12 cellular contexts compared by ENCODE assay signal in the genomic region with DNA sequence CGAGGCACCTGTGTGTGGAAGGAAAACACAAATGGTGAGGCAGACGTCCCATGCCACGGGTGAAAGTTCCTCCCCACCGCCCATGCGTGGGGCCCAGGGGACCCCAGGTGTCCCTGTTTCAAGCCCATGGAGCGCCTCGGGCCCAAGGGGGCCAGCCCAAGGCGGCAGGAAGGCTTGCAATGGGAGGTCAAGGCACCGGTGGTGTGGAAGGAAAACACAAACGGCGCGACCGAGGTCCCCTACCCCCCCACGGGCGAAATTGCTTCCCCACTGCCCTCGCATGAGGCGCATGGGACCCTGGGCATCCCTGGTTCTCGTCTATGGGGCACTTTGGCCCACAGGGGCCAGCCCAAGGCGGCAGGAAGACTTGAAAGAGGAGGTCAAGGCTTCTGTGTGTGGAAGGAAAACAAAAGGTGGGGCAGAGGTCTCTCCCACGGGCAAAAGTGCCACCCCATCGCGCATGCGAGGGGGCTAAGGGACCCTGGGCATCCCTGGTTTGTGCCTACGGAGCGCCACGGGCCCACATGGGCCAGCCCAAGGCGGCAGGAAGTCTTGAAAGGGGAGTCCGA.
DNase-seq lines count a peak whose midpoint lies in the region; ATAC-seq, FAIRE-seq and TF ChIP-seq lines count a peak whose summit lies in the region.
"Had no signal": no experiment of that assay in that cellular context is flagged by ENCODE, and none has a peak within 500 bp of the region (broad histone marks: within the 10 kb centered on the region; RNA-seq: fewer than 3 reads in every experiment).

No MANE protein-coding gene starts in this region.

- 35% methylated on average over 23 of the region's 28 CpGs for WGBS in right lobe of liver (ENCODE audit: insufficient coverage, low coverage, low lambda C conversion rate, missing lambda C conversion rate)
- 29% methylated on average over 18 of the region's 28 CpGs for WGBS in HepG2 (ENCODE audit: low lambda C conversion rate)

- H3K4me2 ChIP-seq in HepG2 (ENCODE audit: low read depth, low read length) = no peak overlapping the region

- ATAC-seq in right lobe of liver (no peak), HepG2 (no peak)
- ATAC-seq: PC-3 had no signal

- H3K36me3 ChIP-seq in right lobe of liver = no peaks in the 10 kb centered on the region
- H3K36me3 ChIP-seq in HepG2 (replicated peaks in 1 of 2; ENCODE audit: control insufficient read depth in 1 of 2, insufficient read depth in 2 of 2, low read length in 2 of 2) = no peaks in the 10 kb centered on the region

- H3K36me3 Mint-ChIP-seq in activated T-helper 1 cell treated with anti-CD3 and anti-CD28 coated beads, Interleukin-12 subunit alpha, Interleukin-12 subunit beta, Interleukin-2, Interleukin-4 antibody, amounts not matched to agents 30 ng/mL and 10 ng/mL and 1 ng/mL, durations not matched to agents 14 hours and 24 hours and 36 hours (ENCODE audit: low read depth) = no peaks in the 10 kb centered on the region

- in situ Hi-C loops in HepG2 (cut with HindIII; ENCODE audit: extremely low pct_ligation_motif_present, low pct_unique_long_range_greater_than_20kb) = loop anchor here (25.0 kb wide), 1 partner anchor 186 kb away; no protein-coding TSS in a partner anchor

- H3K27me3 ChIP-seq in right lobe of liver = no peaks in the 10 kb centered on the region
- peaks cover 0 to 1% of the 10 kb centered on the region in 2 experiments; a peak in 2 of 5 replicates for H3K27me3 ChIP-seq in HepG2 (ENCODE audit: control insufficient read depth in 1 of 2, insufficient read depth in 2 of 2, low read length in 2 of 2)

- TF ChIP-seq POLR2A in right lobe of liver (IDR thresholded peaks at IDR 0.05) (no peak), HepG2 (IDR thresholded peaks at IDR 0.05; ENCODE audit: insufficient read depth in 1 of 2, low read depth in 2 of 2, low read length in 2 of 2) (no peak)

- intact Hi-C loops in right lobe of liver (cut with DNase I) = no loop called here
- intact Hi-C loops in HepG2 (cut with micrococcal nuclease; ENCODE audit: unreplicated experiment) = no loop called here
- intact Hi-C loops in activated T-helper 1 cell treated with anti-CD3 and anti-CD28 coated beads, Interleukin-12 subunit alpha, Interleukin-12 subunit beta, Interleukin-2, Interleukin-4 antibody, amounts not matched to agents 30 ng/mL and 10 ng/mL and 1 ng/mL, durations not matched to agents 14 hours and 24 hours and 36 hours (cut with micrococcal nuclease) = no loop called here

- H3K9me3 Mint-ChIP-seq in activated T-helper 1 cell treated with anti-CD3 and anti-CD28 coated beads, Interleukin-12 subunit alpha, Interleukin-12 subunit beta, Interleukin-2, Interleukin-4 antibody, amounts not matched to agents 30 ng/mL and 10 ng/mL and 1 ng/mL, durations not matched to agents 14 hours and 24 hours and 36 hours = peaks cover 41% of the 10 kb centered on the region

- CTCF ChIA-PET in HepG2 (lab: Yijun Ruan, JAX; ENCODE audit: low intra/inter-chr PET ratio, low total read pairs) = no interaction called here

- no peaks in the 10 kb centered on the region for H4K20me1 ChIP-seq in HepG2 (ENCODE audit: insufficient read depth, low read length)

- FAIRE-seq in HepG2 (lab: Jason Lieb, UNC) = no peak

- H3K4me3 Mint-ChIP-seq in activated T-helper 1 cell treated with anti-CD3 and anti-CD28 coated beads, Interleukin-12 subunit alpha, Interleukin-12 subunit beta, Interleukin-2, Interleukin-4 antibody, amounts not matched to agents 30 ng/mL and 10 ng/mL and 1 ng/mL, durations not matched to agents 14 hours and 24 hours and 36 hours = no peak overlapping the region

- TF ChIP-seq CTCF in right lobe of liver (IDR thresholded peaks at IDR 0.05) = no peak
- no peak for TF ChIP-seq CTCF in HepG2 (CRISPR knock-in tag; IDR thresholded peaks at IDR 0.05)

- H3K79me2 ChIP-seq in HepG2 (ENCODE audit: insufficient read depth, low read length) = no peaks in the 10 kb centered on the region

- H2AFZ ChIP-seq in HepG2 (ENCODE audit: low read length) = no peak overlapping the region

- no peaks in the 10 kb centered on the region for H3K4me1 ChIP-seq in right lobe of liver
- no peaks in the 10 kb centered on the region for H3K4me1 ChIP-seq in HepG2 (ENCODE audit: insufficient read depth, low read length)

- H3K27me3 Mint-ChIP-seq in activated T-helper 1 cell treated with anti-CD3 and anti-CD28 coated beads, Interleukin-12 subunit alpha, Interleukin-12 subunit beta, Interleukin-2, Interleukin-4 antibody, amounts not matched to agents 30 ng/mL and 10 ng/mL and 1 ng/mL, durations not matched to agents 14 hours and 24 hours and 36 hours (ENCODE audit: insufficient read depth) = no peaks in the 10 kb centered on the region

- H3K27ac ChIP-seq in right lobe of liver (no peak overlapping the region), HepG2 (ENCODE audit: extremely low read length, insufficient read depth, low read length) (no peak overlapping the region)

- DNase-seq in right lobe of liver = peak; percentile 10 to 35 (median 29)
- DNase-seq in HepG2 (ENCODE audit: low spot score) = no peak
- DNase-seq in effector CD4-positive, alpha-beta T cell = peak; percentile 0
- DNase-seq in mucosa of gallbladder (ENCODE audit: low spot score) = peak; percentile 9
- no peak for DNase-seq in kidney glomerular epithelial cell (lab: John Stamatoyannopoulos, UW)
- DNase-seq in HK-2 (ENCODE audit: unreplicated experiment) = no peak
- no peak for DNase-seq in GDM1 (lab: John Stamatoyannopoulos, UW)
- no peak for DNase-seq in activated T-helper 1 cell treated with anti-CD3 and anti-CD28 coated beads, Interleukin-12 subunit alpha, Interleukin-12 subunit beta, Interleukin-2, Interleukin-4 antibody, amounts not matched to agents 30 ng/mL and 10 ng/mL and 1 ng/mL, durations not matched to agents 14 hours and 24 hours and 36 hours (ENCODE audit: low spot score)
- DNase-seq: C1 segment of cervical spinal cord, Kasumi-1, NCI-H2171, PC-3 had no signal

- no peak for TF ChIP-seq EP300 in HepG2 (IDR thresholded peaks at IDR 0.05; ENCODE audit: low read depth in 2 of 2, low read length in 2 of 2)
- no peak for TF ChIP-seq EP300 in HepG2 (CRISPR knock-in tag; IDR thresholded peaks at IDR 0.05; ENCODE audit: borderline replicate concordance)

- H3K9ac ChIP-seq in HepG2 (ENCODE audit: insufficient read depth, low read depth, low read length) = no peak overlapping the region

- H3K4me1 Mint-ChIP-seq in activated T-helper 1 cell treated with anti-CD3 and anti-CD28 coated beads, Interleukin-12 subunit alpha, Interleukin-12 subunit beta, Interleukin-2, Interleukin-4 antibody, amounts not matched to agents 30 ng/mL and 10 ng/mL and 1 ng/mL, durations not matched to agents 14 hours and 24 hours and 36 hours (ENCODE audit: low read depth) = no peaks in the 10 kb centered on the region

- no peak overlapping the region for H3K27ac Mint-ChIP-seq in activated T-helper 1 cell treated with anti-CD3 and anti-CD28 coated beads, Interleukin-12 subunit alpha, Interleukin-12 subunit beta, Interleukin-2, Interleukin-4 antibody, amounts not matched to agents 30 ng/mL and 10 ng/mL and 1 ng/mL, durations not matched to agents 14 hours and 24 hours and 36 hours

- H3K4me3 ChIP-seq in right lobe of liver (no peak overlapping the region), HepG2 (replicated peaks in 1 of 3; ENCODE audit: insufficient read depth in 1 of 3, low read depth in 2 of 3, low read length in 3 of 3) (no peak overlapping the region)

- no TSS peak for BruUV-seq in HepG2 (replicated peaks; lab: Mats Ljungman, UMichigan)

- POLR2A ChIA-PET in HepG2 (lab: Yijun Ruan, JAX) = no interaction called here

- H3K9me3 ChIP-seq in right lobe of liver = no peaks in the 10 kb centered on the region
- H3K9me3 ChIP-seq in HepG2 (ENCODE audit: low read length) = peaks cover 45% of the 10 kb centered on the region

- no peak for TF ChIP-seq RAD21 in HepG2 (CRISPR knock-in tag; IDR thresholded peaks at IDR 0.05)

TF ChIP-seq in HepG2, 621 proteins besides CTCF, POLR2A, EP300 and RAD21 (continues in another document):
- TF ChIP-seq TBP (CRISPR knock-in tag; IDR thresholded peaks at IDR 0.05) (no peak), ZSCAN30 (CRISPR knock-in tag; IDR thresholded peaks at IDR 0.05) (no peak), ZNF546 (CRISPR knock-in tag; conservative IDR thresholded peaks at IDR 0.05) (no peak), ZNF343 (CRISPR knock-in tag; IDR thresholded peaks at IDR 0.05) (no peak), TEAD3 (CRISPR knock-in tag; optimal IDR thresholded peaks at IDR 0.05; ENCODE audit: borderline replicate concordance) (no peak), ZNF883 (CRISPR knock-in tag; IDR thresholded peaks at IDR 0.05; ENCODE audit: not compliant biosample characterization) (no peak)
- TF ChIP-seq, protein P1, sequence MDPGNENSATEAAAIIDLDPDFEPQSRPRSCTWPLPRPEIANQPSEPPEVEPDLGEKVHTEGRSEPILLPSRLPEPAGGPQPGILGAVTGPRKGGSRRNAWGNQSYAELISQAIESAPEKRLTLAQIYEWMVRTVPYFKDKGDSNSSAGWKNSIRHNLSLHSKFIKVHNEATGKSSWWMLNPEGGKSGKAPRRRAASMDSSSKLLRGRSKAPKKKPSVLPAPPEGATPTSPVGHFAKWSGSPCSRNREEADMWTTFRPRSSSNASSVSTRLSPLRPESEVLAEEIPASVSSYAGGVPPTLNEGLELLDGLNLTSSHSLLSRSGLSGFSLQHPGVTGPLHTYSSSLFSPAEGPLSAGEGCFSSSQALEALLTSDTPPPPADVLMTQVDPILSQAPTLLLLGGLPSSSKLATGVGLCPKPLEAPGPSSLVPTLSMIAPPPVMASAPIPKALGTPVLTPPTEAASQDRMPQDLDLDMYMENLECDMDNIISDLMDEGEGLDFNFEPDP (CRISPR knock-in tag; conservative IDR thresholded peaks at IDR 0.05) = no peak
- TF ChIP-seq, protein P2, sequence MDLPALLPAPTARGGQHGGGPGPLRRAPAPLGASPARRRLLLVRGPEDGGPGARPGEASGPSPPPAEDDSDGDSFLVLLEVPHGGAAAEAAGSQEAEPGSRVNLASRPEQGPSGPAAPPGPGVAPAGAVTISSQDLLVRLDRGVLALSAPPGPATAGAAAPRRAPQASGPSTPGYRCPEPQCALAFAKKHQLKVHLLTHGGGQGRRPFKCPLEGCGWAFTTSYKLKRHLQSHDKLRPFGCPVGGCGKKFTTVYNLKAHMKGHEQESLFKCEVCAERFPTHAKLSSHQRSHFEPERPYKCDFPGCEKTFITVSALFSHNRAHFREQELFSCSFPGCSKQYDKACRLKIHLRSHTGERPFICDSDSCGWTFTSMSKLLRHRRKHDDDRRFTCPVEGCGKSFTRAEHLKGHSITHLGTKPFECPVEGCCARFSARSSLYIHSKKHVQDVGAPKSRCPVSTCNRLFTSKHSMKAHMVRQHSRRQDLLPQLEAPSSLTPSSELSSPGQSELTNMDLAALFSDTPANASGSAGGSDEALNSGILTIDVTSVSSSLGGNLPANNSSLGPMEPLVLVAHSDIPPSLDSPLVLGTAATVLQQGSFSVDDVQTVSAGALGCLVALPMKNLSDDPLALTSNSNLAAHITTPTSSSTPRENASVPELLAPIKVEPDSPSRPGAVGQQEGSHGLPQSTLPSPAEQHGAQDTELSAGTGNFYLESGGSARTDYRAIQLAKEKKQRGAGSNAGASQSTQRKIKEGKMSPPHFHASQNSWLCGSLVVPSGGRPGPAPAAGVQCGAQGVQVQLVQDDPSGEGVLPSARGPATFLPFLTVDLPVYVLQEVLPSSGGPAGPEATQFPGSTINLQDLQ (CRISPR knock-in tag; IDR thresholded peaks at IDR 0.05) = no peak

Comparison
In these comparisons a context has a peak if more than half of its experiments do, and no peak if none do; other contexts are left out.
1. DNase-seq: peak in right lobe of liver (3 of 3), effector CD4-positive, alpha-beta T cell (single experiment) and mucosa of gallbladder (single experiment); none in HepG2 (single experiment), kidney glomerular epithelial cell (single experiment), HK-2 (single experiment), GDM1 (single experiment) and activated T-helper 1 cell treated with anti-CD3 and anti-CD28 coated beads, Interleukin-12 subunit alpha, Interleukin-12 subunit beta, Interleukin-2, Interleukin-4 antibody, amounts not matched to agents 30 ng/mL and 10 ng/mL and 1 ng/mL, durations not matched to agents 14 hours and 24 hours and 36 hours (single experiment).